ENCODE assay signal across 30 cellular contexts in genomic region chr11:32103941-32104340, GRCh38.
"Had no signal": no experiment of that assay in that cellular context is flagged by ENCODE, and none has a peak within 500 bp of the region (broad histone marks: within the 10 kb centered on the region; RNA-seq: fewer than 3 reads in every experiment).

No MANE protein-coding gene starts in this region.

- H3K4me3 Mint-ChIP-seq: activated CD4-positive, alpha-beta memory T cell treated with anti-CD3 and anti-CD28 coated beads for 36 hours; activated CD4-positive, alpha-beta T cell treated with anti-CD3 and anti-CD28 coated beads, Interleukin-2, amount 10 ng/mL, durations not matched to agents 24 days and 14 days; activated T-helper 1 cell treated with anti-CD3 and anti-CD28 coated beads, Interleukin-12 subunit alpha, Interleukin-12 subunit beta, Interleukin-2, Interleukin-4 antibody, amounts not matched to agents 30 ng/mL and 10 ng/mL and 1 ng/mL, durations not matched to agents 14 hours and 24 hours and 36 hours; effector memory CD8-positive, alpha-beta T cell; naive thymus-derived CD4-positive, alpha-beta T cell; stimulated activated naive CD8-positive, alpha-beta T cell treated with anti-CD3 and anti-CD28 coated beads, Interleukin-15, Interleukin-2, amounts not matched to agents 100 ng/mL and 50 ng/mL, for 24 hours; T-helper 1 cell treated with Interleukin-12 subunit alpha and Interleukin-12 subunit beta and Interleukin-4 antibody, amounts not matched to agents 30 μg/mL and 1 μg/mL, for 36 hours had no signal

- H3K27ac ChIP-seq: brain microvascular endothelial cell, foreskin keratinocyte, left lung, ovary, prostate gland, thyroid gland, WERI-Rb-1 had no signal

- H3K9me3 Mint-ChIP-seq: activated CD4-positive, alpha-beta memory T cell treated with anti-CD3 and anti-CD28 coated beads for 36 hours; activated T-helper 1 cell treated with anti-CD3 and anti-CD28 coated beads, Interleukin-12 subunit alpha, Interleukin-12 subunit beta, Interleukin-2, Interleukin-4 antibody, amounts not matched to agents 30 ng/mL and 10 ng/mL and 1 ng/mL, durations not matched to agents 14 hours and 24 hours and 36 hours; effector memory CD8-positive, alpha-beta T cell; naive thymus-derived CD4-positive, alpha-beta T cell; stimulated activated naive CD8-positive, alpha-beta T cell treated with anti-CD3 and anti-CD28 coated beads, Interleukin-15, Interleukin-2, amounts not matched to agents 100 ng/mL and 50 ng/mL, for 24 hours; T-helper 1 cell treated with Interleukin-12 subunit alpha and Interleukin-12 subunit beta and Interleukin-4 antibody, amounts not matched to agents 30 μg/mL and 1 μg/mL, for 36 hours had no signal

- H3K9me3 ChIP-seq: esophagus muscularis mucosa, left lung, mucosa of descending colon, ovary, prostate gland, thyroid gland had no signal

- H3K36me3 ChIP-seq: ovary, prostate gland had no signal

- H3K27me3 ChIP-seq: brain microvascular endothelial cell, esophagus muscularis mucosa, foreskin keratinocyte, left lung, ovary, thyroid gland had no signal

- H3K27me3 Mint-ChIP-seq: activated CD4-positive, alpha-beta memory T cell treated with anti-CD3 and anti-CD28 coated beads for 36 hours; activated CD4-positive, alpha-beta T cell treated with anti-CD3 and anti-CD28 coated beads, Interleukin-2, amount 10 ng/mL, durations not matched to agents 24 days and 14 days; effector memory CD8-positive, alpha-beta T cell; naive thymus-derived CD4-positive, alpha-beta T cell; stimulated activated naive CD8-positive, alpha-beta T cell treated with anti-CD3 and anti-CD28 coated beads, Interleukin-15, Interleukin-2, amounts not matched to agents 100 ng/mL and 50 ng/mL, for 24 hours had no signal

- DNase-seq: activated CD4-positive, alpha-beta memory T cell treated with anti-CD3 and anti-CD28 coated beads for 36 hours; activated CD4-positive, alpha-beta T cell treated with anti-CD3 and anti-CD28 coated beads, Interleukin-2, amount 10 ng/mL, durations not matched to agents 24 days and 14 days; activated CD4-positive, CD25-positive, alpha-beta regulatory T cell treated with anti-CD3 and anti-CD28 coated beads, Interleukin-2, amount 50 U/mL, for 72 hours; activated CD8-positive, alpha-beta memory T cell treated with anti-CD3 and anti-CD28 coated beads, Interleukin-2, amount 50 U/mL, for 4 hours; activated gamma-delta T cell; activated naive CD4-positive, alpha-beta T cell treated with anti-CD3 and anti-CD28 coated beads, Interleukin-2, amount 50 U/mL, for 16 hours; activated T-cell treated with anti-CD3 and anti-CD28 coated beads, Interleukin-2, amount 50 U/mL, for 1 hour; amniotic stem cell; brain microvascular endothelial cell; caudate nucleus; cortex of kidney; effector memory CD8-positive, alpha-beta T cell; foreskin keratinocyte; kidney glomerular epithelial cell; left lung; mucosa of descending colon; naive thymus-derived CD4-positive, alpha-beta T cell; ovary; retina; stimulated activated CD4-positive, alpha-beta T cell treated with anti-CD3 and anti-CD28 coated beads, Interleukin-12 subunit alpha, Interleukin-12 subunit beta, amount 100 ng/mL, for 4 hours; stimulated activated CD4-positive, alpha-beta T cell treated with anti-CD3 and anti-CD28 coated beads, Interleukin-4, amount 100 ng/mL, for 1 hour; T-helper 9 cell; thyroid gland; WERI-Rb-1 had no signal

- H3K4me1 ChIP-seq: foreskin keratinocyte, left lung, prostate gland, thyroid gland had no signal

- H3K27ac Mint-ChIP-seq: activated CD4-positive, alpha-beta memory T cell treated with anti-CD3 and anti-CD28 coated beads for 36 hours; activated CD4-positive, alpha-beta T cell treated with anti-CD3 and anti-CD28 coated beads, Interleukin-2, amount 10 ng/mL, durations not matched to agents 24 days and 14 days; activated T-helper 1 cell treated with anti-CD3 and anti-CD28 coated beads, Interleukin-12 subunit alpha, Interleukin-12 subunit beta, Interleukin-2, Interleukin-4 antibody, amounts not matched to agents 30 ng/mL and 10 ng/mL and 1 ng/mL, durations not matched to agents 14 hours and 24 hours and 36 hours; effector memory CD8-positive, alpha-beta T cell; naive thymus-derived CD4-positive, alpha-beta T cell; stimulated activated naive CD8-positive, alpha-beta T cell treated with anti-CD3 and anti-CD28 coated beads, Interleukin-15, Interleukin-2, amounts not matched to agents 100 ng/mL and 50 ng/mL, for 24 hours; T-helper 1 cell treated with Interleukin-12 subunit alpha and Interleukin-12 subunit beta and Interleukin-4 antibody, amounts not matched to agents 30 μg/mL and 1 μg/mL, for 36 hours had no signal

- H3K4me3 ChIP-seq: esophagus muscularis mucosa, left lung, mucosa of descending colon, ovary, prostate gland, thyroid gland had no signal

- FAIRE-seq: astrocyte had no signal
